Comparison of ENCODE assay signal across 2 cellular contexts in the genomic region with DNA sequence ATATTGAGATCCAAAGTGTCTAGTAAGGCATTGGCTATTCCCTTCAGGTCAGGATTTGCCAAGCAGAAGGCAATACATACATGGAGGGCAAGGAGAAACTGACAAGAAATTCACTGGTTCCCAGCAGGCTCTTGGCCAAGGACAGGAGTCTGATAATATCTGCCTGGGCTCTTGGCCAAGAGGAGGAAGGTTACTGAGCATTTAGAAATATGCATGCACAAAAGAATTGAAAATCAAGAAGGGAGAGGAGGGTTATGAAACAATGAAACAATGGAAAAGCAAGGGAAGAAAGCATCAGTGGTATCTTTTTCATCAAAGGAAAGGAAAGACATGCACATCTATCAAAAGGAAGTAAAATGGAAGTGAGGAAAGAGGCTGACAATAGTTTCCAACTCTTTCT.
TF ChIP-seq lines count a peak whose summit lies in the region.

No MANE protein-coding gene starts in this region.

TF ChIP-seq in Ishikawa, 13 proteins besides CTCF, POLR2A, EP300 and RAD21 (continued from another document):
- TF ChIP-seq, protein P1, sequence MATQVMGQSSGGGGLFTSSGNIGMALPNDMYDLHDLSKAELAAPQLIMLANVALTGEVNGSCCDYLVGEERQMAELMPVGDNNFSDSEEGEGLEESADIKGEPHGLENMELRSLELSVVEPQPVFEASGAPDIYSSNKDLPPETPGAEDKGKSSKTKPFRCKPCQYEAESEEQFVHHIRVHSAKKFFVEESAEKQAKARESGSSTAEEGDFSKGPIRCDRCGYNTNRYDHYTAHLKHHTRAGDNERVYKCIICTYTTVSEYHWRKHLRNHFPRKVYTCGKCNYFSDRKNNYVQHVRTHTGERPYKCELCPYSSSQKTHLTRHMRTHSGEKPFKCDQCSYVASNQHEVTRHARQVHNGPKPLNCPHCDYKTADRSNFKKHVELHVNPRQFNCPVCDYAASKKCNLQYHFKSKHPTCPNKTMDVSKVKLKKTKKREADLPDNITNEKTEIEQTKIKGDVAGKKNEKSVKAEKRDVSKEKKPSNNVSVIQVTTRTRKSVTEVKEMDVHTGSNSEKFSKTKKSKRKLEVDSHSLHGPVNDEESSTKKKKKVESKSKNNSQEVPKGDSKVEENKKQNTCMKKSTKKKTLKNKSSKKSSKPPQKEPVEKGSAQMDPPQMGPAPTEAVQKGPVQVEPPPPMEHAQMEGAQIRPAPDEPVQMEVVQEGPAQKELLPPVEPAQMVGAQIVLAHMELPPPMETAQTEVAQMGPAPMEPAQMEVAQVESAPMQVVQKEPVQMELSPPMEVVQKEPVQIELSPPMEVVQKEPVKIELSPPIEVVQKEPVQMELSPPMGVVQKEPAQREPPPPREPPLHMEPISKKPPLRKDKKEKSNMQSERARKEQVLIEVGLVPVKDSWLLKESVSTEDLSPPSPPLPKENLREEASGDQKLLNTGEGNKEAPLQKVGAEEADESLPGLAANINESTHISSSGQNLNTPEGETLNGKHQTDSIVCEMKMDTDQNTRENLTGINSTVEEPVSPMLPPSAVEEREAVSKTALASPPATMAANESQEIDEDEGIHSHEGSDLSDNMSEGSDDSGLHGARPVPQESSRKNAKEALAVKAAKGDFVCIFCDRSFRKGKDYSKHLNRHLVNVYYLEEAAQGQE (IDR thresholded peaks at IDR 0.05; ENCODE audit: low read depth): no peak
- peak; percentile 25; the same call in 1 of the 2 replicates for TF ChIP-seq CEBPB (IDR thresholded peaks at IDR 0.05)
- no peak for TF ChIP-seq CREB1 (IDR thresholded peaks at IDR 0.05; ENCODE audit: low read depth)
- peak; percentile 38; the same call in 1 of the 2 replicates for TF ChIP-seq TEAD4 (IDR thresholded peaks at IDR 0.05)
- TF ChIP-seq, protein P2, sequence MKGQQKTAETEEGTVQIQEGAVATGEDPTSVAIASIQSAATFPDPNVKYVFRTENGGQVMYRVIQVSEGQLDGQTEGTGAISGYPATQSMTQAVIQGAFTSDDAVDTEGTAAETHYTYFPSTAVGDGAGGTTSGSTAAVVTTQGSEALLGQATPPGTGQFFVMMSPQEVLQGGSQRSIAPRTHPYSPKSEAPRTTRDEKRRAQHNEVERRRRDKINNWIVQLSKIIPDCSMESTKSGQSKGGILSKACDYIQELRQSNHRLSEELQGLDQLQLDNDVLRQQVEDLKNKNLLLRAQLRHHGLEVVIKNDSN (IDR thresholded peaks at IDR 0.05): no peak
- no peak for TF ChIP-seq FOXM1 (IDR thresholded peaks at IDR 0.05; ENCODE audit: borderline replicate concordance, low read depth)
TF ChIP-seq in Ishikawa: peak in this region for 3.

TF ChIP-seq in K562, 482 proteins besides CTCF, POLR2A, EP300 and RAD21 (continued from another document and continues in another):
- TF ChIP-seq, protein P3, sequence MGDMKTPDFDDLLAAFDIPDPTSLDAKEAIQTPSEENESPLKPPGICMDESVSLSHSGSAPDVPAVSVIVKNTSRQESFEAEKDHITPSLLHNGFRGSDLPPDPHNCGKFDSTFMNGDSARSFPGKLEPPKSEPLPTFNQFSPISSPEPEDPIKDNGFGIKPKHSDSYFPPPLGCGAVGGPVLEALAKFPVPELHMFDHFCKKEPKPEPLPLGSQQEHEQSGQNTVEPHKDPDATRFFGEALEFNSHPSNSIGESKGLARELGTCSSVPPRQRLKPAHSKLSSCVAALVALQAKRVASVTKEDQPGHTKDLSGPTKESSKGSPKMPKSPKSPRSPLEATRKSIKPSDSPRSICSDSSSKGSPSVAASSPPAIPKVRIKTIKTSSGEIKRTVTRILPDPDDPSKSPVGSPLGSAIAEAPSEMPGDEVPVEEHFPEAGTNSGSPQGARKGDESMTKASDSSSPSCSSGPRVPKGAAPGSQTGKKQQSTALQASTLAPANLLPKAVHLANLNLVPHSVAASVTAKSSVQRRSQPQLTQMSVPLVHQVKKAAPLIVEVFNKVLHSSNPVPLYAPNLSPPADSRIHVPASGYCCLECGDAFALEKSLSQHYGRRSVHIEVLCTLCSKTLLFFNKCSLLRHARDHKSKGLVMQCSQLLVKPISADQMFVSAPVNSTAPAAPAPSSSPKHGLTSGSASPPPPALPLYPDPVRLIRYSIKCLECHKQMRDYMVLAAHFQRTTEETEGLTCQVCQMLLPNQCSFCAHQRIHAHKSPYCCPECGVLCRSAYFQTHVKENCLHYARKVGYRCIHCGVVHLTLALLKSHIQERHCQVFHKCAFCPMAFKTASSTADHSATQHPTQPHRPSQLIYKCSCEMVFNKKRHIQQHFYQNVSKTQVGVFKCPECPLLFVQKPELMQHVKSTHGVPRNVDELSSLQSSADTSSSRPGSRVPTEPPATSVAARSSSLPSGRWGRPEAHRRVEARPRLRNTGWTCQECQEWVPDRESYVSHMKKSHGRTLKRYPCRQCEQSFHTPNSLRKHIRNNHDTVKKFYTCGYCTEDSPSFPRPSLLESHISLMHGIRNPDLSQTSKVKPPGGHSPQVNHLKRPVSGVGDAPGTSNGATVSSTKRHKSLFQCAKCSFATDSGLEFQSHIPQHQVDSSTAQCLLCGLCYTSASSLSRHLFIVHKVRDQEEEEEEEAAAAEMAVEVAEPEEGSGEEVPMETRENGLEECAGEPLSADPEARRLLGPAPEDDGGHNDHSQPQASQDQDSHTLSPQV (IDR thresholded peaks at IDR 0.05): peak; percentile 53; the same call in 1 of the 2 replicates
- TF ChIP-seq BMI1 (IDR thresholded peaks at IDR 0.05; ENCODE audit: low read length) (no peak), SIRT6 (IDR thresholded peaks at IDR 0.05; ENCODE audit: low read depth, low read length) (no peak), MAFF (IDR thresholded peaks at IDR 0.05; ENCODE audit: low read length) (no peak), FOXK2 (conservative IDR thresholded peaks at IDR 0.05 in 1 of 2, IDR thresholded peaks at IDR 0.05 in 1 of 2; ENCODE audit: low read depth in 2 of 2) (no peak), CEBPG (CRISPR knock-in tag; IDR thresholded peaks at IDR 0.05) (no peak), CEBPG (tag; conservative IDR thresholded peaks at IDR 0.05 in 1 of 2, IDR thresholded peaks at IDR 0.05 in 1 of 2) (peak in 1 of 2 experiments; percentile 25; a peak in 1 of 4 replicates), NR2C2 (CRISPR knock-in tag; IDR thresholded peaks at IDR 0.05) (no peak), NR2C2 (tag; IDR thresholded peaks at IDR 0.05) (peak; percentile 19; the same call in 1 of the 2 replicates), EHMT2 (IDR thresholded peaks at IDR 0.05) (peak; percentile 69; the same call in 1 of the 2 replicates), ZNF316 (IDR thresholded peaks at IDR 0.05) (no peak), ZNF408 (CRISPR knock-in tag; IDR thresholded peaks at IDR 0.05; ENCODE audit: low read depth) (no peak), MEF2A (IDR thresholded peaks at IDR 0.05; ENCODE audit: control insufficient read depth, low read depth, low read length) (no peak), RBM17 (IDR thresholded peaks at IDR 0.05; ENCODE audit: borderline replicate concordance, low read depth, low read length) (no peak), ZNF133 (CRISPR knock-in tag; IDR thresholded peaks at IDR 0.05) (no peak), PCBP1 (IDR thresholded peaks at IDR 0.05; ENCODE audit: low read depth, low read length, poor library complexity, severe bottlenecking) (no peak), DPF2 (IDR thresholded peaks at IDR 0.05) (peak; percentile 83), HDAC2 (IDR thresholded peaks at IDR 0.05) (0 out of 2 replicates have a peak, but pooled peaks have one; percentile 58), MTA3 (IDR thresholded peaks at IDR 0.05; ENCODE audit: borderline replicate concordance) (0 out of 2 replicates have a peak, but pooled peaks have one; percentile 38), SMARCB1 (IDR thresholded peaks at IDR 0.05; ENCODE audit: insufficient read length, low read depth) (peak; percentile 36), ARID1B (IDR thresholded peaks at IDR 0.05) (peak; percentile 70), SIX5 (IDR thresholded peaks at IDR 0.05; ENCODE audit: borderline replicate concordance in 1 of 2, insufficient read depth in 1 of 2, low read depth in 1 of 2, low read length in 2 of 2) (no peak), TCF7L2 (IDR thresholded peaks at IDR 0.05; ENCODE audit: low read depth, low read length) (no peak), CEBPB (tag; IDR thresholded peaks at IDR 0.05) (peak; percentile 71), SMARCA4 (IDR thresholded peaks at IDR 0.05) (peak; percentile 75), ZNF780A (CRISPR knock-in tag; IDR thresholded peaks at IDR 0.05) (no peak)
- TF ChIP-seq, protein P4, sequence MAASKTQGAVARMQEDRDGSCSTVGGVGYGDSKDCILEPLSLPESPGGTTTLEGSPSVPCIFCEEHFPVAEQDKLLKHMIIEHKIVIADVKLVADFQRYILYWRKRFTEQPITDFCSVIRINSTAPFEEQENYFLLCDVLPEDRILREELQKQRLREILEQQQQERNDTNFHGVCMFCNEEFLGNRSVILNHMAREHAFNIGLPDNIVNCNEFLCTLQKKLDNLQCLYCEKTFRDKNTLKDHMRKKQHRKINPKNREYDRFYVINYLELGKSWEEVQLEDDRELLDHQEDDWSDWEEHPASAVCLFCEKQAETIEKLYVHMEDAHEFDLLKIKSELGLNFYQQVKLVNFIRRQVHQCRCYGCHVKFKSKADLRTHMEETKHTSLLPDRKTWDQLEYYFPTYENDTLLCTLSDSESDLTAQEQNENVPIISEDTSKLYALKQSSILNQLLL (CRISPR knock-in tag; IDR thresholded peaks at IDR 0.05; ENCODE audit: borderline replicate concordance): no peak
- TF ChIP-seq, protein P5, sequence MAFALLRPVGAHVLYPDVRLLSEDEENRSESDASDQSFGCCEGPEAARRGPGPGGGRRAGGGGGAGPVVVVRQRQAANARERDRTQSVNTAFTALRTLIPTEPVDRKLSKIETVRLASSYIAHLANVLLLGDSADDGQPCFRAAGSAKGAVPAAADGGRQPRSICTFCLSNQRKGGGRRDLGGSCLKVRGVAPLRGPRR (CRISPR knock-in tag; IDR thresholded peaks at IDR 0.05): no peak
- TF ChIP-seq, protein P6, sequence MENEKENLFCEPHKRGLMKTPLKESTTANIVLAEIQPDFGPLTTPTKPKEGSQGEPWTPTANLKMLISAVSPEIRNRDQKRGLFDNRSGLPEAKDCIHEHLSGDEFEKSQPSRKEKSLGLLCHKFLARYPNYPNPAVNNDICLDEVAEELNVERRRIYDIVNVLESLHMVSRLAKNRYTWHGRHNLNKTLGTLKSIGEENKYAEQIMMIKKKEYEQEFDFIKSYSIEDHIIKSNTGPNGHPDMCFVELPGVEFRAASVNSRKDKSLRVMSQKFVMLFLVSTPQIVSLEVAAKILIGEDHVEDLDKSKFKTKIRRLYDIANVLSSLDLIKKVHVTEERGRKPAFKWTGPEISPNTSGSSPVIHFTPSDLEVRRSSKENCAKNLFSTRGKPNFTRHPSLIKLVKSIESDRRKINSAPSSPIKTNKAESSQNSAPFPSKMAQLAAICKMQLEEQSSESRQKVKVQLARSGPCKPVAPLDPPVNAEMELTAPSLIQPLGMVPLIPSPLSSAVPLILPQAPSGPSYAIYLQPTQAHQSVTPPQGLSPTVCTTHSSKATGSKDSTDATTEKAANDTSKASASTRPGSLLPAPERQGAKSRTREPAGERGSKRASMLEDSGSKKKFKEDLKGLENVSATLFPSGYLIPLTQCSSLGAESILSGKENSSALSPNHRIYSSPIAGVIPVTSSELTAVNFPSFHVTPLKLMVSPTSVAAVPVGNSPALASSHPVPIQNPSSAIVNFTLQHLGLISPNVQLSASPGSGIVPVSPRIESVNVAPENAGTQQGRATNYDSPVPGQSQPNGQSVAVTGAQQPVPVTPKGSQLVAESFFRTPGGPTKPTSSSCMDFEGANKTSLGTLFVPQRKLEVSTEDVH (IDR thresholded peaks at IDR 0.05; ENCODE audit: low read depth, partially characterized antibody): no peak
- TF ChIP-seq, protein P7, sequence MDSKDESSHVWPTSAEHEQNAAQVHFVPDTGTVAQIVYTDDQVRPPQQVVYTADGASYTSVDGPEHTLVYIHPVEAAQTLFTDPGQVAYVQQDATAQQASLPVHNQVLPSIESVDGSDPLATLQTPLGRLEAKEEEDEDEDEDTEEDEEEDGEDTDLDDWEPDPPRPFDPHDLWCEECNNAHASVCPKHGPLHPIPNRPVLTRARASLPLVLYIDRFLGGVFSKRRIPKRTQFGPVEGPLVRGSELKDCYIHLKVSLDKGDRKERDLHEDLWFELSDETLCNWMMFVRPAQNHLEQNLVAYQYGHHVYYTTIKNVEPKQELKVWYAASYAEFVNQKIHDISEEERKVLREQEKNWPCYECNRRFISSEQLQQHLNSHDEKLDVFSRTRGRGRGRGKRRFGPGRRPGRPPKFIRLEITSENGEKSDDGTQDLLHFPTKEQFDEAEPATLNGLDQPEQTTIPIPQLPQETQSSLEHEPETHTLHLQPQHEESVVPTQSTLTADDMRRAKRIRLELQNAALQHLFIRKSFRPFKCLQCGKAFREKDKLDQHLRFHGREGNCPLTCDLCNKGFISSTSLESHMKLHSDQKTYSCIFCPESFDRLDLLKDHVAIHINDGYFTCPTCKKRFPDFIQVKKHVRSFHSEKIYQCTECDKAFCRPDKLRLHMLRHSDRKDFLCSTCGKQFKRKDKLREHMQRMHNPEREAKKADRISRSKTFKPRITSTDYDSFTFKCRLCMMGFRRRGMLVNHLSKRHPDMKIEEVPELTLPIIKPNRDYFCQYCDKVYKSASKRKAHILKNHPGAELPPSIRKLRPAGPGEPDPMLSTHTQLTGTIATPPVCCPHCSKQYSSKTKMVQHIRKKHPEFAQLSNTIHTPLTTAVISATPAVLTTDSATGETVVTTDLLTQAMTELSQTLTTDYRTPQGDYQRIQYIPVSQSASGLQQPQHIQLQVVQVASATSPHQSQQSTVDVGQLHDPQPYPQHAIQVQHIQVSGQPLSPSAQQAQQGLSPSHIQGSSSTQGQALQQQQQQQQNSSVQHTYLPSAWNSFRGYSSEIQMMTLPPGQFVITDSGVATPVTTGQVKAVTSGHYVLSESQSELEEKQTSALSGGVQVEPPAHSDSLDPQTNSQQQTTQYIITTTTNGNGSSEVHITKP (IDR thresholded peaks at IDR 0.05; ENCODE audit: partially characterized antibody): no peak
- TF ChIP-seq, protein P8, sequence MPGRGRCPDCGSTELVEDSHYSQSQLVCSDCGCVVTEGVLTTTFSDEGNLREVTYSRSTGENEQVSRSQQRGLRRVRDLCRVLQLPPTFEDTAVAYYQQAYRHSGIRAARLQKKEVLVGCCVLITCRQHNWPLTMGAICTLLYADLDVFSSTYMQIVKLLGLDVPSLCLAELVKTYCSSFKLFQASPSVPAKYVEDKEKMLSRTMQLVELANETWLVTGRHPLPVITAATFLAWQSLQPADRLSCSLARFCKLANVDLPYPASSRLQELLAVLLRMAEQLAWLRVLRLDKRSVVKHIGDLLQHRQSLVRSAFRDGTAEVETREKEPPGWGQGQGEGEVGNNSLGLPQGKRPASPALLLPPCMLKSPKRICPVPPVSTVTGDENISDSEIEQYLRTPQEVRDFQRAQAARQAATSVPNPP (IDR thresholded peaks at IDR 0.05; ENCODE audit: borderline replicate concordance, insufficient read depth, insufficient read length): no peak
- TF ChIP-seq, protein P9, sequence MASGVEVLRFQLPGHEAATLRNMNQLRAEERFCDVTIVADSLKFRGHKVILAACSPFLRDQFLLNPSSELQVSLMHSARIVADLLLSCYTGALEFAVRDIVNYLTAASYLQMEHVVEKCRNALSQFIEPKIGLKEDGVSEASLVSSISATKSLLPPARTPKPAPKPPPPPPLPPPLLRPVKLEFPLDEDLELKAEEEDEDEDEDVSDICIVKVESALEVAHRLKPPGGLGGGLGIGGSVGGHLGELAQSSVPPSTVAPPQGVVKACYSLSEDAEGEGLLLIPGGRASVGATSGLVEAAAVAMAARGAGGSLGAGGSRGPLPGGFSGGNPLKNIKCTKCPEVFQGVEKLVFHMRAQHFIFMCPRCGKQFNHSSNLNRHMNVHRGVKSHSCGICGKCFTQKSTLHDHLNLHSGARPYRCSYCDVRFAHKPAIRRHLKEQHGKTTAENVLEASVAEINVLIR (CRISPR knock-in tag; IDR thresholded peaks at IDR 0.05): 0 out of 2 replicates have a peak, but pooled peaks have one; percentile 18
